In the genomic region with DNA sequence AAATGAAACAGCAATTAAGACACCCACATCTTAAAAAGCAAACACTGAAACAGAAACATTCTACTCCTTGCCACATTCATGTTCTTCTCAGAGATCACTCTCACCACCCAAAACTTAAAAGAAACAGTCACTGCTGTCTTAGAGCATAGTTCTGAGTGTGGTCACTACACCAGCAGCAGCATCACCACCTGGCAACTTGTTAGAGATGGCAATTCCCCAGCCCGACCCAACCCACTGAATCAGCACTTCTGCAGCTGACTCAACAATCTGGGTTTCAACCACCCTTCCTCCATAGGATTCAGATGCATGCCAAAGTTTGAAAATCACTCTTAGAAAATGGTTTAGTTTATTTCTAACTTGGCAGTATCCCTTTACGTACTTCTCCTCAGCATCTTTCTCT, we compare ENCODE assay signal across 8 cellular contexts.
DNase-seq lines count a peak whose midpoint lies in the region; ATAC-seq lines count a peak whose summit lies in the region.

No MANE protein-coding gene starts in this region.

- ATAC-seq in GM21576 (IDR thresholded peaks at IDR 0.05; ENCODE audit: unreplicated experiment): peak; percentile 67
- no peak for ATAC-seq in GM19023 (IDR thresholded peaks at IDR 0.05; ENCODE audit: unreplicated experiment)

- intact Hi-C loops in posterior vena cava (cut with DNase I): no loop called here

- peak; percentile 94 for DNase-seq in GM04504 (ENCODE audit: low read depth)
- DNase-seq in LoVo (ENCODE audit: low spot score): peak; percentile 7
- DNase-seq in dedifferentiated amniotic fluid mesenchymal stem cell (ENCODE audit: extremely low spot score): peak; percentile 92
- DNase-seq in posterior vena cava (ENCODE audit: low spot score): peak; percentile 80
- no peak for DNase-seq in NCI-H345 (lab: John Stamatoyannopoulos, UW)
- no peak for DNase-seq in NCI-H526 (lab: John Stamatoyannopoulos, UW)

Comparison
In these comparisons a context has a peak if more than half of its experiments do, and no peak if none do; other contexts are left out.
1. DNase-seq: peak in GM04504 (single experiment), LoVo (single experiment), dedifferentiated amniotic fluid mesenchymal stem cell (single experiment) and posterior vena cava (single experiment); none in NCI-H345 (single experiment) and NCI-H526 (0 of 2).